In genomic region chr2:20049631-20050030, GRCh38 we compare ENCODE assay signal across 8 cellular contexts. TPM values are rescaled to one million over a fixed set of nuclear protein-coding genes. Genes with fewer than 3 reads are reported as not detected.
DNase-seq lines count a peak whose midpoint lies in the region; ATAC-seq, FAIRE-seq and TF ChIP-seq lines count a peak whose summit lies in the region.

No MANE protein-coding gene starts in this region.

- peaks cover 4% of the 10 kb centered on the region for H3K36me3 Mint-ChIP-seq in effector memory CD8-positive, alpha-beta T cell (ENCODE audit: insufficient read depth)

- no peak overlapping the region for H3K4me3 Mint-ChIP-seq in effector memory CD8-positive, alpha-beta T cell

- peaks cover 34% of the 10 kb centered on the region for H3K4me1 ChIP-seq in endothelial cell of umbilical vein (ENCODE audit: control insufficient read depth, extremely low read depth, insufficient read depth, low read length)
- peaks cover 26% of the 10 kb centered on the region for H3K4me1 ChIP-seq in parathyroid adenoma

- no peak for FAIRE-seq in endothelial cell of umbilical vein (lab: Jason Lieb, UNC)

- POLR2A ChIA-PET in endothelial cell of umbilical vein (lab: Charles Lee): interaction anchor here (1.5 to 3.6 kb wide), 2 partner anchors 12 to 34 kb away, joined by 4 to 14 read pairs; no protein-coding TSS in a partner anchor

- no peaks in the 10 kb centered on the region for H4K20me1 ChIP-seq in endothelial cell of umbilical vein (replicated peaks; ENCODE audit: control insufficient read depth, extremely low read depth, insufficient read depth, low read length)

- CTCF ChIA-PET in endothelial cell of umbilical vein (lab: Charles Lee): interaction anchor here (0.8 to 12.6 kb wide), 9 partner anchors 13 to 149 kb away, joined by 3 to 146 read pairs (median 4); no protein-coding TSS in a partner anchor

- H3K27me3 Mint-ChIP-seq in effector memory CD8-positive, alpha-beta T cell: peaks cover 4 to 6% of the 10 kb centered on the region in 2 donors

- no peaks in the 10 kb centered on the region for H3K9me3 Mint-ChIP-seq in effector memory CD8-positive, alpha-beta T cell

- H3K4me2 ChIP-seq in endothelial cell of umbilical vein (ENCODE audit: insufficient read depth, low read length): peak overlapping the region; percentile 91
- peak overlapping the region; percentile 83 for H3K4me2 ChIP-seq in parathyroid adenoma (ENCODE audit: low read length)

- TF ChIP-seq POLR2A in endothelial cell of umbilical vein (IDR thresholded peaks at IDR 0.05; ENCODE audit: low read depth, low read length): no peak

- H3K36me3 ChIP-seq in endothelial cell of umbilical vein (ENCODE audit: control insufficient read depth in 2 of 2, extremely low read depth in 1 of 2, insufficient read depth in 2 of 2, low read length in 2 of 2) (no peaks in the 10 kb centered on the region), parathyroid adenoma (ENCODE audit: control insufficient read depth, insufficient read depth, low read length) (no peaks in the 10 kb centered on the region)

- H3K27me3 ChIP-seq in endothelial cell of umbilical vein (ENCODE audit: control insufficient read depth in 2 of 2, insufficient read depth in 2 of 2, low read length in 2 of 2) (peaks cover 0 to 3% of the 10 kb centered on the region in 2 experiments), parathyroid adenoma (ENCODE audit: control insufficient read depth, insufficient read depth, low read length) (no peaks in the 10 kb centered on the region)

- no peak for ATAC-seq in effector memory CD8-positive, alpha-beta T cell (replicated peaks)
- no peak for ATAC-seq in HG02884 (IDR thresholded peaks at IDR 0.05; ENCODE audit: unreplicated experiment)

- intact Hi-C loops in endothelial cell of umbilical vein (cut with micrococcal nuclease): loop anchor here (1.0 to 5.0 kb wide), 2 partner anchors 93 to 303 kb away; partner anchors contain the start of gene PUM2

- dilution Hi-C loops in endothelial cell of umbilical vein (cut with MboI; ENCODE audit: extremely low pct_ligation_motif_present, low sequenced_read_pairs): no loop called here

- H3K79me2 ChIP-seq in endothelial cell of umbilical vein (ENCODE audit: control insufficient read depth, insufficient read depth, low read length) (peaks cover 63% of the 10 kb centered on the region), parathyroid adenoma (peaks cover 39% of the 10 kb centered on the region)

- BruUV-seq in endothelial cell of umbilical vein (replicated peaks; lab: Mats Ljungman, UMichigan): TSS peak; percentile 31

- H3K27ac ChIP-seq in endothelial cell of umbilical vein (ENCODE audit: insufficient read depth, low read depth, low read length) (peak overlapping the region; percentile 94), parathyroid adenoma (peak overlapping the region; percentile 98)

- H3K9me3 ChIP-seq in endothelial cell of umbilical vein (replicated peaks; ENCODE audit: control insufficient read depth, insufficient read depth, low read length): no peaks in the 10 kb centered on the region
- H3K9me3 ChIP-seq in parathyroid adenoma (ENCODE audit: control insufficient read depth, low read length): no peaks in the 10 kb centered on the region

- TF ChIP-seq CTCF in endothelial cell of umbilical vein (IDR thresholded peaks at IDR 0.05; ENCODE audit: extremely low read depth in 1 of 2, insufficient read depth in 1 of 2, low read depth in 1 of 2, low read length in 2 of 2): no peak
- TF ChIP-seq CTCF in parathyroid adenoma (IDR thresholded peaks at IDR 0.05): no peak

- no peak overlapping the region for H3K27ac Mint-ChIP-seq in effector memory CD8-positive, alpha-beta T cell

- peak overlapping the region; percentile 94 for H3K9ac ChIP-seq in endothelial cell of umbilical vein (replicated peaks; ENCODE audit: extremely low read depth, insufficient read depth, low read length)
- no peak overlapping the region for H3K9ac ChIP-seq in parathyroid adenoma

- peak overlapping the region; percentile 20 for H2AFZ ChIP-seq in endothelial cell of umbilical vein (ENCODE audit: low read depth, low read length)
- H2AFZ ChIP-seq in parathyroid adenoma: no peak overlapping the region

- H3K4me3 ChIP-seq in endothelial cell of umbilical vein (replicated peaks in 1 of 3; ENCODE audit: insufficient read depth in 1 of 3, low read depth in 1 of 3, low read length in 3 of 3) (peak overlapping the region; percentile 51 to 97 (median 83)), parathyroid adenoma (ENCODE audit: low read depth, low read length) (peak overlapping the region; percentile 69)

- DNase-seq in DMS79 treated with DMSO at 0.1 percent for 48 hours (lab: John Stamatoyannopoulos, UW) (peak; percentile 74), NCI-H69 (lab: John Stamatoyannopoulos, UW) (peak; percentile 48), endothelial cell of umbilical vein (ENCODE audit: low read depth, low spot score) (peak; percentile 66), NCI-H1694 treated with DMSO at 0.1 percent for 48 hours (lab: John Stamatoyannopoulos, UW) (no peak)
- no peak for DNase-seq in effector memory CD8-positive, alpha-beta T cell
- no peak for DNase-seq in stimulated activated CD4-positive, alpha-beta T cell treated with anti-CD3 and anti-CD28 coated beads, Interleukin-1b, Interleukin-23, amount 100 ng/mL, for 48 hours

- no peaks in the 10 kb centered on the region for H3K9me1 ChIP-seq in endothelial cell of umbilical vein (replicated peaks; ENCODE audit: control insufficient read depth, extremely low read depth, insufficient read depth, low read length)

- peaks cover 0 to 29% of the 10 kb centered on the region in 2 donors for H3K4me1 Mint-ChIP-seq in effector memory CD8-positive, alpha-beta T cell (ENCODE audit: low read depth in 2 of 2)

TF ChIP-seq in endothelial cell of umbilical vein, 7 proteins besides CTCF, POLR2A, EP300 and RAD21:
- TF ChIP-seq MYC (IDR thresholded peaks at IDR 0.05; ENCODE audit: low read depth, low read length): no peak
- TF ChIP-seq FOS (IDR thresholded peaks at IDR 0.05; ENCODE audit: borderline replicate concordance, insufficient read depth, low read length): peak; percentile 3

RNA-seq across cellular contexts. Expression of gene LAPTM4A, which starts 1.8 kb away (rescaled TPM):
- 154 and 155 TPM in 2 replicates for total RNA-seq in endothelial cell of umbilical vein
- 371 and 427 TPM in 2 replicates for polyA plus RNA-seq in endothelial cell of umbilical vein
- 258 and 260 TPM in 2 replicates for polyA plus RNA-seq in endothelial cell of umbilical vein (2011; cell fraction: cytosol; rRNA removed)
- 103 and 116 TPM in 2 replicates for polyA plus RNA-seq in endothelial cell of umbilical vein (2011; cell fraction: nucleus; rRNA removed)
- 276 and 280 TPM in 2 replicates for polyA plus RNA-seq in endothelial cell of umbilical vein (2012)
- polyA minus RNA-seq in endothelial cell of umbilical vein: 197 and 215 TPM in 2 replicates
- 40.1 TPM for polyA minus RNA-seq in endothelial cell of umbilical vein (2011; cell fraction: cytosol; rRNA and poly(A)+ RNA removed)
- 55.1 and 67.3 TPM in 2 replicates for polyA minus RNA-seq in endothelial cell of umbilical vein (2011; cell fraction: nucleus; rRNA and poly(A)+ RNA removed)

RNA-seq across cellular contexts. Expression of gene MATN3, which starts 37.2 kb away (rescaled TPM):
- 3.4 and 6.1 TPM in 2 replicates for total RNA-seq in endothelial cell of umbilical vein
- polyA plus RNA-seq in endothelial cell of umbilical vein: 1.4 and 1.8 TPM in 2 replicates
- 1.7 and 2.4 TPM in 2 replicates for polyA plus RNA-seq in endothelial cell of umbilical vein (2011; cell fraction: cytosol; rRNA removed)
- 1.7 and 2.4 TPM in 2 replicates for polyA plus RNA-seq in endothelial cell of umbilical vein (2011; cell fraction: nucleus; rRNA removed)
- polyA plus RNA-seq in endothelial cell of umbilical vein (2012): 9.3 and 10.3 TPM in 2 replicates
- polyA minus RNA-seq in endothelial cell of umbilical vein: 1.6 and 3.1 TPM in 2 replicates
- not detected for polyA minus RNA-seq in endothelial cell of umbilical vein (2011; cell fraction: cytosol; rRNA and poly(A)+ RNA removed)
- 0.82 and 0.87 TPM in 2 replicates for polyA minus RNA-seq in endothelial cell of umbilical vein (2011; cell fraction: nucleus; rRNA and poly(A)+ RNA removed)

RNA-seq across cellular contexts. Expression of gene WDR35, which starts 59.7 kb away (rescaled TPM):
- 8.0 TPM in 2 replicates for total RNA-seq in endothelial cell of umbilical vein
- 2.7 and 3.6 TPM in 2 replicates for polyA plus RNA-seq in endothelial cell of umbilical vein
- 3.1 and 3.7 TPM in 2 replicates for polyA plus RNA-seq in endothelial cell of umbilical vein (2011; cell fraction: cytosol; rRNA removed)
- 16.4 and 18.5 TPM in 2 replicates for polyA plus RNA-seq in endothelial cell of umbilical vein (2011; cell fraction: nucleus; rRNA removed)
- polyA plus RNA-seq in endothelial cell of umbilical vein (2012): 6.4 and 7.8 TPM in 2 replicates
- 7.8 TPM in 2 replicates for polyA minus RNA-seq in endothelial cell of umbilical vein
- polyA minus RNA-seq in endothelial cell of umbilical vein (2011; cell fraction: cytosol; rRNA and poly(A)+ RNA removed): 5.6 TPM
- 12.9 and 14.1 TPM in 2 replicates for polyA minus RNA-seq in endothelial cell of umbilical vein (2011; cell fraction: nucleus; rRNA and poly(A)+ RNA removed)

Comparison
In these comparisons a context has a peak if more than half of its experiments do, and no peak if none do; other contexts are left out.
1. DNase-seq: peak in DMS79 treated with DMSO at 0.1 percent for 48 hours (single experiment), NCI-H69 (single experiment) and endothelial cell of umbilical vein (single experiment); none in NCI-H1694 treated with DMSO at 0.1 percent for 48 hours (single experiment), effector memory CD8-positive, alpha-beta T cell (0 of 3) and stimulated activated CD4-positive, alpha-beta T cell treated with anti-CD3 and anti-CD28 coated beads, Interleukin-1b, Interleukin-23, amount 100 ng/mL, for 48 hours (single experiment).